ENCODE assay signal across 8 cellular contexts in the genomic region with DNA sequence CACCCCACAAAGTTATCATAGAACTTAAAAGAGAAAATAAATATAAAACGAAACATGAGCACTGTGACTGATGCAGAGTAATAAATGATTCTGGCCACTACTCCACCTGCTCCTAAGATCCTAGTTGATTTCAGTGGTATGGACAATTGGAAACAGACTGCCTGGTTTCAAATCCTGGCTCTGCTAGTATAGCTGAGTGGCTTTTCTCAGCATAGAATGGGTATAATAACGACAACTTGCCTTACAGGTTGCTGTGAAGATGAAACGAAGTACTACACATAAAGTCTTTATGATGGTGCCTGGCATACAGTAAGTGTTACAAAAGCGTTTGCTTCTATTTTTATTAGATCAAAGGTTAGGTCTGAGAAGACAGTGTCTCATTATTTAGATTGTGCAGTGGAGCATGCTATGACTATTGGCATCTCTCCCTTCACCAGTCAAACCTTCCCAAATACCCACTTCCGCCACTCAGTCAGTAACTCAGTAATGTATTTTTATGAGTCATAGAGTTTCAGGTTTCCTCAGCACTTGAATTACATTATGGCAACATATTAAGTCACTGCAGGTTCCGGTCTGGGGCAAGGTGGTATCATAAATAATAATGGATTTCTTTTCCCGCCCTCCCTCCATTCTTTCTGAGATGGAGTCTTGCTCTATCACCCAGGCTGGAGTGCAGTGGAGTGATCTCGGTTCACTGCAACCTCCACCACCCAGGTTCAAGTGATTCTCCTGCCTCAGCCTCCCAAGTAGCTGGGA. TPM values are rescaled to one million over a fixed set of nuclear protein-coding genes. Genes with fewer than 3 reads are reported as not detected.
A peak's percentile ranks its signal among the peaks of the same experiment; 100 is the strongest.
DNase-seq lines count a peak whose midpoint lies in the region; ATAC-seq, FAIRE-seq and TF ChIP-seq lines count a peak whose summit lies in the region.

No MANE protein-coding gene starts in this region.

- DNase-seq in DMS 273 treated with DMSO at 0.1 percent for 48 hours (lab: John Stamatoyannopoulos, UW): peak; percentile 28
- DNase-seq in NCI-H748 (lab: John Stamatoyannopoulos, UW; ENCODE audit: unreplicated experiment): peak; percentile 76
- DNase-seq in astrocyte (ENCODE audit: low read depth): peak; percentile 92
- DNase-seq in sigmoid colon: no peak
- DNase-seq in HuH-7.5 (ENCODE audit: low spot score): no peak
- no peak for DNase-seq in coronary artery (ENCODE audit: low spot score)

- TF ChIP-seq CTCF in astrocyte (IDR thresholded peaks at IDR 0.05; ENCODE audit: insufficient read depth, low read depth, low read length): no peak
- TF ChIP-seq CTCF in sigmoid colon (IDR thresholded peaks at IDR 0.05): no peak
- no peak for TF ChIP-seq CTCF in coronary artery (IDR thresholded peaks at IDR 0.05)

- H3K4me2 ChIP-seq in astrocyte (ENCODE audit: low read length): peak overlapping the region; percentile 73

- no peak overlapping the region for H3K9ac ChIP-seq in astrocyte (ENCODE audit: low read length)

- no peaks in the 10 kb centered on the region for H4K20me1 ChIP-seq in astrocyte (ENCODE audit: insufficient read depth, low read length)

- H3K36me3 ChIP-seq in astrocyte (ENCODE audit: insufficient read depth, low read length): no peaks in the 10 kb centered on the region
- peaks cover 0 to 57% (median 6%) of the 10 kb centered on the region in 4 donors for H3K36me3 ChIP-seq in sigmoid colon

- H3K9me3 ChIP-seq in astrocyte (ENCODE audit: insufficient read depth, low read depth, low read length) (no peaks in the 10 kb centered on the region), sigmoid colon (no peaks in the 10 kb centered on the region)

- ATAC-seq in GM19397 (IDR thresholded peaks at IDR 0.05; ENCODE audit: unreplicated experiment) (peak; percentile 92), HG03432 (IDR thresholded peaks at IDR 0.05; ENCODE audit: unreplicated experiment) (peak; percentile 97)

- no peak for TF ChIP-seq EP300 in sigmoid colon (IDR thresholded peaks at IDR 0.05)

- no peaks in the 10 kb centered on the region for H3K79me2 ChIP-seq in astrocyte (ENCODE audit: insufficient read depth, low read length)

- no peak overlapping the region for H3K4me3 Mint-ChIP-seq in astrocyte (ENCODE audit: unreplicated experiment)

- peaks cover 2% of the 10 kb centered on the region for H3K9me3 Mint-ChIP-seq in astrocyte (ENCODE audit: unreplicated experiment)

- no peak overlapping the region for H3K27ac Mint-ChIP-seq in astrocyte (ENCODE audit: unreplicated experiment)

- H3K36me3 Mint-ChIP-seq in astrocyte (ENCODE audit: low read depth, unreplicated experiment): peaks cover 12% of the 10 kb centered on the region

- WGBS in sigmoid colon, 2 donors: 12 to 54% methylated on average over 8 of the region's 8 CpGs

- H3K27ac ChIP-seq in astrocyte (ENCODE audit: low read depth, low read length) (peak overlapping the region; percentile 51), sigmoid colon (peak overlapping the region in 3 of 4 donors; percentile 29 to 60 (median 34)), coronary artery (no peak overlapping the region)

- H3K27me3 ChIP-seq in astrocyte (ENCODE audit: insufficient read depth, low read length): no peaks in the 10 kb centered on the region
- no peaks in the 10 kb centered on the region for H3K27me3 ChIP-seq in sigmoid colon

- TF ChIP-seq POLR2A in sigmoid colon (IDR thresholded peaks at IDR 0.05): no peak

- intact Hi-C loops in sigmoid colon (cut with DNase I): no loop called here

- H3K27me3 Mint-ChIP-seq in astrocyte (ENCODE audit: low read depth, unreplicated experiment): no peaks in the 10 kb centered on the region

- H3K4me3 ChIP-seq in astrocyte (ENCODE audit: insufficient read depth, low read depth, low read length): no peak overlapping the region
- H3K4me3 ChIP-seq in sigmoid colon: no peak overlapping the region
- no peak overlapping the region for H3K4me3 ChIP-seq in coronary artery

- H3K4me1 Mint-ChIP-seq in astrocyte (ENCODE audit: low read depth, unreplicated experiment): peaks cover 14% of the 10 kb centered on the region

- H3K4me1 ChIP-seq in astrocyte (ENCODE audit: insufficient read depth, low read length) (peaks cover 23% of the 10 kb centered on the region), sigmoid colon (peaks cover 0 to 5% (median under 1%) of the 10 kb centered on the region in 4 donors)

- no peak overlapping the region for H2AFZ ChIP-seq in astrocyte (ENCODE audit: low read depth, low read length)

- FAIRE-seq in astrocyte (lab: Jason Lieb, UNC): no peak

RNA-seq across cellular contexts. Expression of gene NR2C1, which starts 29.7 kb away (rescaled TPM):
- total RNA-seq in astrocyte: 44.3 and 46.3 TPM in 2 replicates
- 10 to 100 TPM; 28.8 to 78.1 (median 52.2) TPM for total RNA-seq in sigmoid colon
- polyA plus RNA-seq in sigmoid colon: 10 to 100 TPM in 1 of 3 donors, 1 to 10 TPM in 2; 7.8 to 12.2 (median 8.3) TPM

Comparison
In these comparisons a context has a peak if more than half of its experiments do, and no peak if none do; other contexts are left out.
1. DNase-seq: peak in DMS 273 treated with DMSO at 0.1 percent for 48 hours (single experiment), NCI-H748 (single experiment) and astrocyte (single experiment); none in sigmoid colon (single experiment), HuH-7.5 (single experiment) and coronary artery (single experiment).
2. H3K27ac ChIP-seq: peak in astrocyte (single experiment) and sigmoid colon (3 of 4); none in coronary artery (0 of 2).